Comparison of ENCODE assay signal across 1 cellular context in the genomic region with DNA sequence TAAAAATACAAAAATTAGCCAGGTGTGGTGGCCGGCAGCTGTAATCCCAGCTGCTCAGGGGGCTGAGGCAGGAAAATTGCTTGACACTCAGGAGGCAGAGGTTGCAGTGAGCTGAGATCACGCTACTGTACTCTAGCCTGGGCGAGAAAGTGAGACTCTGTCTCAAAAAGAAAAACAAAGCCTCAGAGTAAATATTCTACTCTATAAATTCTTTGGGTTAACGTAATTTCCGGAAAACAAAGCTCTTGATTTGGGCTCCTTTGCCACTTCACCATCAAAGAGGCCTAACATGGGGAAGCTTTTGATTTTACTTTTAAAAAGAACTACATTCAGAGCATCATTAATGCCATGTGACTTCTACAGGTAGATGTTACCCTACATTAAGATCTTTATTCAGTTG.
TF ChIP-seq lines count a peak whose summit lies in the region.

No MANE protein-coding gene starts in this region.

TF ChIP-seq in WTC11, 78 proteins besides CTCF, POLR2A, EP300 and RAD21:
- TF ChIP-seq, protein P1, sequence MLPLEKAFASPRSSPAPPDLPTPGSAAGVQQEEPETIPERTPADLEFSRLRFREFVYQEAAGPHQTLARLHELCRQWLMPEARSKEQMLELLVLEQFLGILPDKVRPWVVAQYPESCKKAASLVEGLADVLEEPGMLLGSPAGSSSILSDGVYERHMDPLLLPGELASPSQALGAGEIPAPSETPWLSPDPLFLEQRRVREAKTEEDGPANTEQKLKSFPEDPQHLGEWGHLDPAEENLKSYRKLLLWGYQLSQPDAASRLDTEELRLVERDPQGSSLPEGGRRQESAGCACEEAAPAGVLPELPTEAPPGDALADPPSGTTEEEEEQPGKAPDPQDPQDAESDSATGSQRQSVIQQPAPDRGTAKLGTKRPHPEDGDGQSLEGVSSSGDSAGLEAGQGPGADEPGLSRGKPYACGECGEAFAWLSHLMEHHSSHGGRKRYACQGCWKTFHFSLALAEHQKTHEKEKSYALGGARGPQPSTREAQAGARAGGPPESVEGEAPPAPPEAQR (CRISPR knock-in tag; IDR thresholded peaks at IDR 0.05): no peak
- TF ChIP-seq NR2C2 (CRISPR knock-in tag; IDR thresholded peaks at IDR 0.05): no peak
- TF ChIP-seq, protein P2, sequence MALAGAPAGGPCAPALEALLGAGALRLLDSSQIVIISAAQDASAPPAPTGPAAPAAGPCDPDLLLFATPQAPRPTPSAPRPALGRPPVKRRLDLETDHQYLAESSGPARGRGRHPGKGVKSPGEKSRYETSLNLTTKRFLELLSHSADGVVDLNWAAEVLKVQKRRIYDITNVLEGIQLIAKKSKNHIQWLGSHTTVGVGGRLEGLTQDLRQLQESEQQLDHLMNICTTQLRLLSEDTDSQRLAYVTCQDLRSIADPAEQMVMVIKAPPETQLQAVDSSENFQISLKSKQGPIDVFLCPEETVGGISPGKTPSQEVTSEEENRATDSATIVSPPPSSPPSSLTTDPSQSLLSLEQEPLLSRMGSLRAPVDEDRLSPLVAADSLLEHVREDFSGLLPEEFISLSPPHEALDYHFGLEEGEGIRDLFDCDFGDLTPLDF (CRISPR knock-in tag; IDR thresholded peaks at IDR 0.05): no peak
- TF ChIP-seq TCF7 (CRISPR knock-in tag; IDR thresholded peaks at IDR 0.05; ENCODE audit: low read depth): no peak
- TF ChIP-seq, protein P3, sequence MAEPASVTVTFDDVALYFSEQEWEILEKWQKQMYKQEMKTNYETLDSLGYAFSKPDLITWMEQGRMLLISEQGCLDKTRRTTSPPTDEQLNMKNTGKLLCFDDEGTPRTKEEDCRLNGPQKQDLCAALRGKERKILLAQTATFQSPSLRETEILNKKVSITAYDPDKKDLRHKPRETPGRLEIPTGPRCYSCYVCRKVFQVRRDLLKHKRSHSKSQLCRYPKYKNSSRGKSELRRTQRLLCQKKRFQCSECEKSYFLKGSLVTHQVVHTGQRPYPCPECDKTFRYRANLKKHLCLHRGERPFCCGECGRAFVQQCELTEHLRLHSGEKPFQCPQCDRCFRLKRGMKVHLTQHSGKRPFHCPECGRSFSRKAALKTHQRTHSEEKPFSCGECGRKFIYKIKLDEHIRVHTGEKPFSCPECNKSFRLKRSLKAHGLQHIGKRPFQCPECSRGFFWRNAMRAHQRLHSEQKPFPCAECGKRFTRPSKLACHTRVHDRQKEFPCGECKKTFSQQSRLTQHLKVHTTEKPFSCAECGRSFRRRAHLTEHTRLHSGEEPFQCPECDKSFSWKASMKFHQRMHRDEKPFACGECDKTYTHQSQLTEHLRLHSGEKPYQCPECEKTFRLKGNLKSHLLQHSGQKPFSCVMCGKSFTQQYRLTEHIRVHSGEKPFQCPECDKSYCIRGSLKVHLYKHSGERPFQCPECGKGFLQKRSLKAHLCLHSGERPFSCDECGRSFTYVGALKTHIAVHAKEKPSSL (CRISPR knock-in tag; conservative IDR thresholded peaks at IDR 0.05): no peak
- TF ChIP-seq EMX1 (CRISPR knock-in tag; IDR thresholded peaks at IDR 0.05): no peak
- TF ChIP-seq, protein P4, sequence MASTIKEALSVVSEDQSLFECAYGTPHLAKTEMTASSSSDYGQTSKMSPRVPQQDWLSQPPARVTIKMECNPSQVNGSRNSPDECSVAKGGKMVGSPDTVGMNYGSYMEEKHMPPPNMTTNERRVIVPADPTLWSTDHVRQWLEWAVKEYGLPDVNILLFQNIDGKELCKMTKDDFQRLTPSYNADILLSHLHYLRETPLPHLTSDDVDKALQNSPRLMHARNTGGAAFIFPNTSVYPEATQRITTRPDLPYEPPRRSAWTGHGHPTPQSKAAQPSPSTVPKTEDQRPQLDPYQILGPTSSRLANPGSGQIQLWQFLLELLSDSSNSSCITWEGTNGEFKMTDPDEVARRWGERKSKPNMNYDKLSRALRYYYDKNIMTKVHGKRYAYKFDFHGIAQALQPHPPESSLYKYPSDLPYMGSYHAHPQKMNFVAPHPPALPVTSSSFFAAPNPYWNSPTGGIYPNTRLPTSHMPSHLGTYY (CRISPR knock-in tag; IDR thresholded peaks at IDR 0.05): no peak
- no peak for TF ChIP-seq KAT7 (CRISPR knock-in tag; IDR thresholded peaks at IDR 0.05; ENCODE audit: borderline replicate concordance)
- no peak for TF ChIP-seq ZNF423 (CRISPR knock-in tag; IDR thresholded peaks at IDR 0.05)
- TF ChIP-seq, protein P5, sequence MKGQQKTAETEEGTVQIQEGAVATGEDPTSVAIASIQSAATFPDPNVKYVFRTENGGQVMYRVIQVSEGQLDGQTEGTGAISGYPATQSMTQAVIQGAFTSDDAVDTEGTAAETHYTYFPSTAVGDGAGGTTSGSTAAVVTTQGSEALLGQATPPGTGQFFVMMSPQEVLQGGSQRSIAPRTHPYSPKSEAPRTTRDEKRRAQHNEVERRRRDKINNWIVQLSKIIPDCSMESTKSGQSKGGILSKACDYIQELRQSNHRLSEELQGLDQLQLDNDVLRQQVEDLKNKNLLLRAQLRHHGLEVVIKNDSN (CRISPR knock-in tag; IDR thresholded peaks at IDR 0.05): no peak
